10 cellular contexts compared by ENCODE assay signal in the genomic region with DNA sequence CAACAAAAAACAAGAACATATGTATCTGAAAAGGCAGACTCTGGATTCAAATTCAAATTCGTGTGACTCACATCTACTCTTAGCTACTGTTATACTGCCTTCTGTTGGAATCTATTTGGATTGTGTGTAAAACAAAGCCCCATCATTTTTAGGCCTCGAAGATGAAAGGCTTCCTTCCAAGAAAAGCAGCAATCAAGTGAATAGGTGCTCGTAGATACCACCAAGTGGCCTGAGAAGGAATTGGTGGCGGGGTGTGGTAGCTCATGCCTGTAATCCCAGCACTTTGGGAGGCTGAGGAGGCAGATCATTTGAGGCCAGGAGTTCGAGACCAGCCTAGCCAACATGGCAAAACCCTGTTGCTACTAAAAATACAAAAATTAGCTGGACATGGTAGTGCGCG. TPM values are rescaled to one million over a fixed set of nuclear protein-coding genes. Genes with fewer than 3 reads are reported as not detected.
DNase-seq lines count a peak whose midpoint lies in the region; ATAC-seq and TF ChIP-seq lines count a peak whose summit lies in the region.
"Had no signal": no experiment of that assay in that cellular context is flagged by ENCODE, and none has a peak within 500 bp of the region (broad histone marks: within the 10 kb centered on the region; RNA-seq: fewer than 3 reads in every experiment).

No MANE protein-coding gene starts in this region.

- ATAC-seq in HG03354 (IDR thresholded peaks at IDR 0.05; ENCODE audit: poor library complexity, severe bottlenecking, unreplicated experiment), result no peak

- no peak overlapping the region for H3K4me3 ChIP-seq in BE2C (ENCODE audit: low read depth, low read length)
- no peak overlapping the region for H3K4me3 ChIP-seq in GM12864 (ENCODE audit: low read depth, low read length)
- no peak overlapping the region for H3K4me3 ChIP-seq in fibroblast of mammary gland (ENCODE audit: control insufficient read depth, low read depth, low read length)
- no peak overlapping the region for H3K4me3 ChIP-seq in coronary artery
- H3K4me3 ChIP-seq: esophagus muscularis mucosa had no signal

- no peaks in the 10 kb centered on the region for H3K36me3 ChIP-seq in BE2C
- H3K36me3 ChIP-seq: esophagus muscularis mucosa had no signal

- no peak overlapping the region for H3K27ac ChIP-seq in coronary artery
- H3K27ac ChIP-seq: esophagus muscularis mucosa had no signal

- no peaks in the 10 kb centered on the region for H3K27me3 ChIP-seq in BE2C

- DNase-seq in BE2C (peak; percentile 32), GM12864 (ENCODE audit: low read depth) (no peak), RKO (ENCODE audit: low spot score) (peak; percentile 46), fibroblast of mammary gland (ENCODE audit: low read depth) (peak; percentile 28), GOT3 (lab: John Stamatoyannopoulos, UW) (no peak), coronary artery (ENCODE audit: low spot score) (no peak), ecto neural progenitor cell (ENCODE audit: low spot score) (no peak)
- DNase-seq: posterior cingulate gyrus had no signal

- H3K9me3 ChIP-seq in BE2C, result no peaks in the 10 kb centered on the region
- H3K9me3 ChIP-seq: esophagus muscularis mucosa had no signal

- H3K4me1 ChIP-seq in BE2C, result peaks cover 3% of the 10 kb centered on the region; the same call in 1 of the 2 replicates

- TF ChIP-seq CTCF in BE2C (IDR thresholded peaks at IDR 0.05; ENCODE audit: low read depth, low read length) (peak; percentile 48), GM12864 (IDR thresholded peaks at IDR 0.05; ENCODE audit: low read depth, low read length, missing control alignments) (peak; percentile 60), fibroblast of mammary gland (conservative IDR thresholded peaks at IDR 0.05; ENCODE audit: control insufficient read depth, insufficient read depth, low read depth, low read length) (peak; percentile 12), coronary artery (IDR thresholded peaks at IDR 0.05) (no peak)

RNA-seq across cellular contexts. Expression of a gene that starts 4.2 kb away (rescaled TPM):
- polyA plus RNA-seq in BE2C (2012; ENCODE audit: insufficient read depth, insufficient read length, low read depth), result 19.7 TPM

Comparison
In these comparisons a context has a peak if more than half of its experiments do, and no peak if none do; other contexts are left out.
1. DNase-seq: peak in BE2C (single experiment), RKO (single experiment) and fibroblast of mammary gland (single experiment); none in GM12864 (single experiment), GOT3 (single experiment), coronary artery (single experiment) and ecto neural progenitor cell (single experiment).